Comparison of ENCODE assay signal across 7 cellular contexts in genomic region chr4:150078041-150078995, GRCh38. TPM values are rescaled to one million over a fixed set of nuclear protein-coding genes. Genes with fewer than 3 reads are reported as not detected.
A peak's percentile ranks its signal among the peaks of the same experiment; 100 is the strongest.
DNase-seq lines count a peak whose midpoint lies in the region; TF ChIP-seq lines count a peak whose summit lies in the region.

Gene DCLK2 (plus strand): TSS chr4:150078445. CDS start chr4:150079028, 583 bp downstream.

- no peak within 1 kb of the TSS for H3K27ac ChIP-seq in OCI-LY1 (ENCODE audit: low read depth, low read length, poor library complexity, severe bottlenecking)
- no peak within 1 kb of the TSS for H3K27ac ChIP-seq in iPS DF 6.9 (ENCODE audit: low read length)

- H3K9me3 Mint-ChIP-seq in MCF 10A (ENCODE audit: unreplicated experiment) = no peaks in the 10 kb centered on the region

- H3K4me3 Mint-ChIP-seq in MCF 10A (ENCODE audit: unreplicated experiment) = peak within 1 kb of the TSS; percentile 61

- POLR2A ChIA-PET in MCF 10A (lab: Yijun Ruan, JAX) = interaction anchor here (0.7 to 0.8 kb wide), 2 partner anchors 9 to 63 kb away, joined by 3 read pairs; no protein-coding TSS in a partner anchor

- H3K36me3 ChIP-seq in OCI-LY1 (ENCODE audit: insufficient read depth, low read length) (no peaks in the 10 kb centered on the region), iPS DF 6.9 (ENCODE audit: control insufficient read depth, insufficient read depth, low read length) (no peaks in the 10 kb centered on the region)

- no peaks in the 10 kb centered on the region for H3K36me3 Mint-ChIP-seq in MCF 10A (ENCODE audit: insufficient read depth, unreplicated experiment)

- CTCF ChIA-PET in MCF 10A (lab: Yijun Ruan, JAX) = interaction anchor here (0.6 to 1.8 kb wide), 5 partner anchors 29 to 165 kb away, joined by 3 to 5 read pairs (median 5); no protein-coding TSS in a partner anchor

- H4K20me1 ChIP-seq in OCI-LY1 (ENCODE audit: insufficient read depth, low read length) = no peaks in the 10 kb centered on the region

- H3K4me3 ChIP-seq in OCI-LY1 (ENCODE audit: low read depth, low read length, poor library complexity, severe bottlenecking) (peak within 1 kb of the TSS; percentile 45), iPS DF 6.9 (ENCODE audit: low read length) (peak within 1 kb of the TSS; percentile 64)

- no TSS peak for BruUV-seq in MCF 10A (replicated peaks; lab: Mats Ljungman, UMichigan)

- no peaks in the 10 kb centered on the region for H3K27me3 Mint-ChIP-seq in MCF 10A (ENCODE audit: insufficient read depth, unreplicated experiment)

- no peaks in the 10 kb centered on the region for H3K4me1 ChIP-seq in OCI-LY1 (ENCODE audit: insufficient read depth, low read length, severe bottlenecking)
- no peaks in the 10 kb centered on the region for H3K4me1 ChIP-seq in iPS DF 6.9 (ENCODE audit: control insufficient read depth, insufficient read depth, low read length)

- DNase-seq in GM04504 (ENCODE audit: low read depth) (peak; percentile 83), HK-2 (ENCODE audit: unreplicated experiment) (peak; percentile 73), MCF 10A (ENCODE audit: unreplicated experiment) (peak; percentile 63), iPS DF 6.9 (ENCODE audit: low read depth, low spot score) (no peak), putamen (ENCODE audit: low spot score) (peak; percentile 81), inferior parietal cortex (ENCODE audit: extremely low spot score) (no peak)

- H3K9me3 ChIP-seq in OCI-LY1 (ENCODE audit: low read length) (no peaks in the 10 kb centered on the region), iPS DF 6.9 (ENCODE audit: control insufficient read depth, insufficient read depth, low read length) (no peaks in the 10 kb centered on the region)

- TF ChIP-seq CTCF in OCI-LY1 (IDR thresholded peaks at IDR 0.05; ENCODE audit: low read length) (no peak), MCF 10A (IDR thresholded peaks at IDR 0.05; ENCODE audit: unreplicated experiment) (no peak)

- H3K4me2 ChIP-seq in OCI-LY1 (ENCODE audit: low read length) = peak within 1 kb of the TSS; percentile 55

- no peaks in the 10 kb centered on the region for H3F3A ChIP-seq in OCI-LY1 (ENCODE audit: insufficient read depth, low read length)

- no peaks in the 10 kb centered on the region for H3K9me2 ChIP-seq in OCI-LY1 (ENCODE audit: low read depth, low read length)

- H2AFZ ChIP-seq in OCI-LY1 (ENCODE audit: low read length) = no peak within 1 kb of the TSS

- H3K9ac ChIP-seq in OCI-LY1 (ENCODE audit: low read length) = no peak within 1 kb of the TSS

- H3K4me1 Mint-ChIP-seq in MCF 10A (ENCODE audit: insufficient read depth, unreplicated experiment) = peaks cover 2% of the 10 kb centered on the region

- WGBS in iPS DF 6.9 (ENCODE audit: insufficient coverage, insufficient read length) = no CpG with 5 or more reads among the region's 119 CpGs

- H3K27me3 ChIP-seq in OCI-LY1 (ENCODE audit: insufficient read depth, low read length) = no peaks in the 10 kb centered on the region
- H3K27me3 ChIP-seq in iPS DF 6.9 (ENCODE audit: control insufficient read depth, insufficient read depth, low read length) = peaks cover 10% of the 10 kb centered on the region; the same call in 1 of the 2 replicates

- intact Hi-C loops in MCF 10A (cut with micrococcal nuclease) = loop anchor here (2.0 kb wide), 1 partner anchor 68 kb away; no protein-coding TSS in a partner anchor

- H3K79me2 ChIP-seq in OCI-LY1 (ENCODE audit: insufficient read depth, low read length) = no peaks in the 10 kb centered on the region

- H3K27ac Mint-ChIP-seq in MCF 10A (ENCODE audit: low read depth, unreplicated experiment) = no peak within 1 kb of the TSS

RNA-seq across cellular contexts. Expression of gene DCLK2, which starts in this region (rescaled TPM):
- total RNA-seq in MCF 10A (2022) = 0.98 and 1.2 TPM in 2 replicates

Comparison
In these comparisons a context has a peak if more than half of its experiments do, and no peak if none do; other contexts are left out.
1. DNase-seq: peak in GM04504 (single experiment), HK-2 (single experiment), MCF 10A (single experiment) and putamen (single experiment); none in iPS DF 6.9 (single experiment) and inferior parietal cortex (single experiment).